ENCODE assay signal across 29 cellular contexts in the genomic region with DNA sequence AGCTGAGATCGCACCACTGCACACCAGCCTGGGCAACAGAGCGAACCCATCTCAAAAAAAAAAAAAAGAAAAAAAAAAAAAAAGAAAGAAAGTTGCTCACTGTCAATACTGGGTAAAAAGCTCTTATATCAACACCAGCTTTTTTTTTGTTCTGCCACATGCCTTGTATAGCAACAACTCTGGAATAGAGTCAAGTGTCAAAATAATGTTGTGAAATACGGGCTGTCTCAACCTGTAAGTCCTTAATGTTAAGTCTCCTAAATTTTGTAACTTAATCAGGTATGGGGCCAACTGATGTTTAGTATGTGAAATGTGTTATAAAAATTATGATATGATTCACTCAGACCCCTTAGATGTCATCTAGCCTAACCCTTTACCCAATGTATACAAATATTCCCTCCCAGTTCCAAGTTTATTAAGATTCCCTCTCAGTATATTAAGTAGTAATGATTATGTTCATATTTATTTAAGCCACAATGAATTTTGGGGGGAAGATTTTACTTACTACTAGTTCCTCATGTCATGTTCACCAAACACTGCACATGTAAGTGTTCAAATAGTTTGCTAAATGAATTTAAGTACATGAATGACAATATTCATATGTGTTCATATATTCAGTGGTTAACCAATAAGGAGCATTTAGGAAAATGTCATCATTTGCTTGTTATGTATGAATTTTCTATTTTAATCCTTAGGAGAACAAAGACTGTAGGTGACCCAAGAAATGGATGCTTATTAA. TPM values are rescaled to one million over a fixed set of nuclear protein-coding genes. Genes with fewer than 3 reads are reported as not detected.
DNase-seq lines count a peak whose midpoint lies in the region; ATAC-seq and TF ChIP-seq lines count a peak whose summit lies in the region.
"Had no signal": no experiment of that assay in that cellular context is flagged by ENCODE, and none has a peak within 500 bp of the region (broad histone marks: within the 10 kb centered on the region; RNA-seq: fewer than 3 reads in every experiment).

No MANE protein-coding gene starts in this region.

- TF ChIP-seq CTCF in AG10803 (conservative IDR thresholded peaks at IDR 0.05; ENCODE audit: low read length), result no peak
- TF ChIP-seq CTCF in lower lobe of right lung (IDR thresholded peaks at IDR 0.05), result no peak

- no peak for DNase-seq in activated CD4-positive, alpha-beta T cell treated with anti-CD3 and anti-CD28 coated beads for 36 hours
- no peak for DNase-seq in activated CD4-positive, alpha-beta T cell treated with anti-CD3 and anti-CD28 coated beads, Interleukin-2, amount 50 U/mL, for 48 hours
- peak; percentile 10 for DNase-seq in AG10803 (ENCODE audit: low read depth)
- DNase-seq in activated naive CD8-positive, alpha-beta T cell treated with anti-CD3 and anti-CD28 coated beads, Interleukin-2, amount 50 U/mL, for 24 hours, result no peak
- DNase-seq in lower lobe of right lung, result no peak
- DNase-seq in activated CD4-positive, CD25-positive, alpha-beta regulatory T cell (lab: John Stamatoyannopoulos, UW), result no peak
- DNase-seq in kidney tubule cell (ENCODE audit: low spot score), result no peak
- DNase-seq in NCI-H526 treated with DMSO at 0.1 percent for 48 hours (lab: John Stamatoyannopoulos, UW), result no peak
- DNase-seq: 8988T; cortex of kidney; DND-41; effector memory CD4-positive, alpha-beta T cell; GF-D8; left ventricle myocardium inferior; mesendoderm; NCI-H1092; NCI-H187; NCI-H446 treated with DMSO at 0.1 percent for 48 hours; nucleus accumbens; SJCRH30; SW 1271 had no signal

- peak; percentile 58 for ATAC-seq in activated CD4-positive, alpha-beta T cell treated with anti-CD3 and anti-CD28 coated beads for 36 hours
- ATAC-seq in activated naive CD8-positive, alpha-beta T cell treated with anti-CD3 and anti-CD28 coated beads, Interleukin-2, amount 50 U/mL, for 24 hours, result no peak
- ATAC-seq in lower lobe of right lung, result peak; percentile 56 to 78
- ATAC-seq: sciatic nerve had no signal

- no peaks in the 10 kb centered on the region for H3K27me3 Mint-ChIP-seq in activated CD4-positive, alpha-beta T cell treated with anti-CD3 and anti-CD28 coated beads for 36 hours
- H3K27me3 Mint-ChIP-seq in activated naive CD8-positive, alpha-beta T cell treated with anti-CD3 and anti-CD28 coated beads, Interleukin-2, amount 50 U/mL, for 24 hours, result no peaks in the 10 kb centered on the region

- no peaks in the 10 kb centered on the region for H3K27me3 ChIP-seq in lower lobe of right lung (ENCODE audit: low read depth)
- H3K27me3 ChIP-seq: ascending aorta, cardiac muscle cell, SJCRH30, tibial nerve had no signal

- peaks cover 71% of the 10 kb centered on the region for H3K36me3 ChIP-seq in lower lobe of right lung
- H3K36me3 ChIP-seq: prostate gland had no signal

- H3K4me3 ChIP-seq in AG10803 (ENCODE audit: low read length) (no peak overlapping the region), lower lobe of right lung (no peak overlapping the region)
- H3K4me3 ChIP-seq: ascending aorta, cardiac muscle cell, left ventricle myocardium inferior, prostate gland, SJCRH30, tibial nerve had no signal

- H3K9me3 ChIP-seq in lower lobe of right lung, result no peaks in the 10 kb centered on the region
- H3K9me3 ChIP-seq: ascending aorta, left ventricle myocardium inferior, prostate gland, SJCRH30, tibial nerve had no signal

- peaks cover 9% of the 10 kb centered on the region for H3K4me1 Mint-ChIP-seq in activated CD4-positive, alpha-beta T cell treated with anti-CD3 and anti-CD28 coated beads for 36 hours
- H3K4me1 Mint-ChIP-seq in activated naive CD8-positive, alpha-beta T cell treated with anti-CD3 and anti-CD28 coated beads, Interleukin-2, amount 50 U/mL, for 24 hours, result peaks cover 3% of the 10 kb centered on the region

- intact Hi-C loops in activated CD4-positive, alpha-beta T cell treated with anti-CD3 and anti-CD28 coated beads for 36 hours (cut with DNase I, micrococcal nuclease), result loop anchor here in 1 of 2 experiments (5.0 kb wide), 1 partner anchor 33 kb away; no protein-coding TSS in a partner anchor
- intact Hi-C loops in lower lobe of right lung (cut with DNase I), result no loop called here

- H3K36me3 Mint-ChIP-seq in activated CD4-positive, alpha-beta T cell treated with anti-CD3 and anti-CD28 coated beads for 36 hours (ENCODE audit: low read depth), result peaks cover 33% of the 10 kb centered on the region
- H3K36me3 Mint-ChIP-seq in activated naive CD8-positive, alpha-beta T cell treated with anti-CD3 and anti-CD28 coated beads, Interleukin-2, amount 50 U/mL, for 24 hours (ENCODE audit: low read depth), result peaks cover 46% of the 10 kb centered on the region

- no peaks in the 10 kb centered on the region for H3K4me1 ChIP-seq in lower lobe of right lung
- H3K4me1 ChIP-seq: ascending aorta, left ventricle myocardium inferior, prostate gland, SJCRH30, tibial nerve had no signal

- H3K9me3 Mint-ChIP-seq in activated CD4-positive, alpha-beta T cell treated with anti-CD3 and anti-CD28 coated beads for 36 hours (ENCODE audit: low read depth), result no peaks in the 10 kb centered on the region
- no peaks in the 10 kb centered on the region for H3K9me3 Mint-ChIP-seq in activated naive CD8-positive, alpha-beta T cell treated with anti-CD3 and anti-CD28 coated beads, Interleukin-2, amount 50 U/mL, for 24 hours
- H3K9me3 Mint-ChIP-seq: activated naive CD4-positive, alpha-beta T cell treated with anti-CD3 and anti-CD28 coated beads, Interleukin-2, amount 50 U/mL, for 72 hours; activated T-helper 1 cell treated with anti-CD3 and anti-CD28 coated beads, Interleukin-12 subunit alpha, Interleukin-12 subunit beta, Interleukin-2, Interleukin-4 antibody, amounts not matched to agents 30 ng/mL and 10 ng/mL and 1 ng/mL, durations not matched to agents 14 hours and 24 hours and 36 hours; CD14-positive monocyte had no signal

- H3K27ac Mint-ChIP-seq in activated CD4-positive, alpha-beta T cell treated with anti-CD3 and anti-CD28 coated beads for 36 hours, result peak overlapping the region; percentile 42
- H3K27ac Mint-ChIP-seq in activated naive CD8-positive, alpha-beta T cell treated with anti-CD3 and anti-CD28 coated beads, Interleukin-2, amount 50 U/mL, for 24 hours, result peak overlapping the region; percentile 18
- H3K27ac Mint-ChIP-seq: activated T-helper 1 cell treated with anti-CD3 and anti-CD28 coated beads, Interleukin-12 subunit alpha, Interleukin-12 subunit beta, Interleukin-2, Interleukin-4 antibody, amounts not matched to agents 30 ng/mL and 10 ng/mL and 1 ng/mL, durations not matched to agents 14 hours and 24 hours and 36 hours had no signal

- H3K27ac ChIP-seq in lower lobe of right lung, result no peak overlapping the region
- H3K27ac ChIP-seq: ascending aorta, cardiac muscle cell, left ventricle myocardium inferior, prostate gland, SJCRH30, tibial nerve had no signal

- POLR2A ChIA-PET in activated CD4-positive, alpha-beta T cell treated with anti-CD3 and anti-CD28 coated beads for 36 hours (lab: Charles Lee), result no interaction called here

- CTCF ChIA-PET in activated CD4-positive, alpha-beta T cell treated with anti-CD3 and anti-CD28 coated beads for 36 hours (lab: Charles Lee), result interaction anchor here (0.6 to 3.3 kb wide), 2 partner anchors 11 to 26 kb away, joined by 3 to 10 read pairs; no protein-coding TSS in a partner anchor

- H3K4me3 Mint-ChIP-seq in activated CD4-positive, alpha-beta T cell treated with anti-CD3 and anti-CD28 coated beads for 36 hours, result no peak overlapping the region
- H3K4me3 Mint-ChIP-seq in activated naive CD8-positive, alpha-beta T cell treated with anti-CD3 and anti-CD28 coated beads, Interleukin-2, amount 50 U/mL, for 24 hours, result no peak overlapping the region
- H3K4me3 Mint-ChIP-seq: activated T-helper 1 cell treated with anti-CD3 and anti-CD28 coated beads, Interleukin-12 subunit alpha, Interleukin-12 subunit beta, Interleukin-2, Interleukin-4 antibody, amounts not matched to agents 30 ng/mL and 10 ng/mL and 1 ng/mL, durations not matched to agents 14 hours and 24 hours and 36 hours; CD14-positive monocyte had no signal

RNA-seq across cellular contexts. Expression of a gene that starts 52.2 kb away (rescaled TPM):
- 10 to 100 TPM in 1 of 2 experiments, 1 to 10 TPM in 1; 9.4 to 11.1 TPM for total RNA-seq in activated CD4-positive, alpha-beta T cell treated with anti-CD3 and anti-CD28 coated beads for 36 hours
- total RNA-seq in lower lobe of right lung, result 24.4 TPM
- total RNA-seq: cardiac muscle cell had no signal
